Comparison of ENCODE assay signal across 14 cellular contexts in genomic region chr14:69358233-69358963, GRCh38. TPM values are rescaled to one million over a fixed set of nuclear protein-coding genes. Genes with fewer than 3 reads are reported as not detected.
DNase-seq lines count a peak whose midpoint lies in the region; ATAC-seq lines count a peak whose summit lies in the region.
"Had no signal": no experiment of that assay in that cellular context is flagged by ENCODE, and none has a peak within 500 bp of the region (broad histone marks: within the 10 kb centered on the region; RNA-seq: fewer than 3 reads in every experiment).

No MANE protein-coding gene starts in this region.

- CTCF ChIA-PET in activated CD4-positive, alpha-beta T cell treated with anti-CD3 and anti-CD28 coated beads for 36 hours (lab: Charles Lee): interaction anchor here (1.0 to 2.8 kb wide), 4 partner anchors 39 to 215 kb away, joined by 3 to 7 read pairs (median 4); no protein-coding TSS in a partner anchor
- CTCF ChIA-PET in activated CD4-positive, alpha-beta T cell treated with anti-CD3 and anti-CD28 coated beads, Interleukin-2, amount 10 ng/mL, durations not matched to agents 7 days and 5 days (lab: Charles Lee): interaction anchor here (0.6 to 3.0 kb wide), 6 partner anchors 11 to 322 kb away, joined by 3 to 12 read pairs (median 4); no protein-coding TSS in a partner anchor

- H3K4me1 Mint-ChIP-seq in activated CD4-positive, alpha-beta T cell treated with anti-CD3 and anti-CD28 coated beads for 36 hours: peaks cover 36% of the 10 kb centered on the region
- H3K4me1 Mint-ChIP-seq in activated CD4-positive, alpha-beta T cell treated with anti-CD3 and anti-CD28 coated beads, Interleukin-2, amount 10 ng/mL, durations not matched to agents 7 days and 5 days: peaks cover 18% of the 10 kb centered on the region
- H3K4me1 Mint-ChIP-seq in activated naive CD8-positive, alpha-beta T cell treated with anti-CD3 and anti-CD28 coated beads, Interleukin-2, amount 50 U/mL, for 24 hours: peaks cover 40% of the 10 kb centered on the region

- no peaks in the 10 kb centered on the region for H3K79me2 ChIP-seq in Karpas-422 (ENCODE audit: low read length)

- no peaks in the 10 kb centered on the region for H3K36me3 Mint-ChIP-seq in activated CD4-positive, alpha-beta T cell treated with anti-CD3 and anti-CD28 coated beads for 36 hours (ENCODE audit: low read depth)
- no peaks in the 10 kb centered on the region for H3K36me3 Mint-ChIP-seq in activated CD4-positive, alpha-beta T cell treated with anti-CD3 and anti-CD28 coated beads, Interleukin-2, amount 10 ng/mL, durations not matched to agents 7 days and 5 days (ENCODE audit: low read depth)
- H3K36me3 Mint-ChIP-seq in activated naive CD8-positive, alpha-beta T cell treated with anti-CD3 and anti-CD28 coated beads, Interleukin-2, amount 50 U/mL, for 24 hours (ENCODE audit: low read depth): no peaks in the 10 kb centered on the region

- POLR2A ChIA-PET in activated CD4-positive, alpha-beta T cell treated with anti-CD3 and anti-CD28 coated beads for 36 hours (lab: Charles Lee): interaction anchor here (0.9 to 1.5 kb wide), 3 partner anchors 22 to 39 kb away, joined by 3 to 9 read pairs (median 4); partner anchors contain the start of genes ERH and SLC39A9
- POLR2A ChIA-PET in activated CD4-positive, alpha-beta T cell treated with anti-CD3 and anti-CD28 coated beads, Interleukin-2, amount 10 ng/mL, durations not matched to agents 7 days and 5 days (lab: Charles Lee): no interaction called here

- no peaks in the 10 kb centered on the region for H3K9me3 ChIP-seq in Karpas-422 (ENCODE audit: low read length)
- H3K9me3 ChIP-seq: uterus had no signal

- H2AFZ ChIP-seq in Karpas-422 (ENCODE audit: low read length): no peak overlapping the region

- H3K27ac ChIP-seq in Karpas-422 (ENCODE audit: low read length): no peak overlapping the region
- H3K27ac ChIP-seq: uterus had no signal

- H3K9me3 Mint-ChIP-seq in activated CD4-positive, alpha-beta T cell treated with anti-CD3 and anti-CD28 coated beads for 36 hours (ENCODE audit: low read depth): no peaks in the 10 kb centered on the region
- no peaks in the 10 kb centered on the region for H3K9me3 Mint-ChIP-seq in activated CD4-positive, alpha-beta T cell treated with anti-CD3 and anti-CD28 coated beads, Interleukin-2, amount 10 ng/mL, durations not matched to agents 7 days and 5 days
- H3K9me3 Mint-ChIP-seq in activated naive CD8-positive, alpha-beta T cell treated with anti-CD3 and anti-CD28 coated beads, Interleukin-2, amount 50 U/mL, for 24 hours: no peaks in the 10 kb centered on the region

- peaks cover 3% of the 10 kb centered on the region for H3K27me3 Mint-ChIP-seq in activated CD4-positive, alpha-beta T cell treated with anti-CD3 and anti-CD28 coated beads for 36 hours
- H3K27me3 Mint-ChIP-seq in activated CD4-positive, alpha-beta T cell treated with anti-CD3 and anti-CD28 coated beads, Interleukin-2, amount 10 ng/mL, durations not matched to agents 7 days and 5 days: no peaks in the 10 kb centered on the region
- H3K27me3 Mint-ChIP-seq in activated naive CD8-positive, alpha-beta T cell treated with anti-CD3 and anti-CD28 coated beads, Interleukin-2, amount 50 U/mL, for 24 hours: peaks cover 10% of the 10 kb centered on the region

- no peak overlapping the region for H3K4me2 ChIP-seq in Karpas-422 (ENCODE audit: low read depth, low read length, poor library complexity, severe bottlenecking)

- DNase-seq in activated CD4-positive, alpha-beta T cell treated with anti-CD3 and anti-CD28 coated beads for 36 hours: peak; percentile 81
- no peak for DNase-seq in activated CD4-positive, alpha-beta T cell treated with anti-CD3 and anti-CD28 coated beads, Interleukin-2, amount 10 ng/mL, durations not matched to agents 7 days and 5 days
- peak; percentile 64 for DNase-seq in activated naive CD8-positive, alpha-beta T cell treated with anti-CD3 and anti-CD28 coated beads, Interleukin-2, amount 50 U/mL, for 24 hours
- peak in 2 of 3 experiments; percentile 17 to 58 for DNase-seq in stimulated activated CD4-positive, alpha-beta T cell treated with anti-CD3 and anti-CD28 coated beads, TNF-alpha, amount 100 ng/mL, for 24 hours (ENCODE audit: low read depth in 3 of 3)
- DNase-seq in cerebellar nuclear complex (lab: John Stamatoyannopoulos, UW) (no peak), Karpas-422 (no peak), NCI-H1694 (lab: John Stamatoyannopoulos, UW) (no peak)
- DNase-seq: COR-L47, dermis blood vessel endothelial cell, KG1, NCI-H2081 treated with DMSO at 0.1 percent for 48 hours, uterus had no signal

- H3K9ac ChIP-seq in Karpas-422 (ENCODE audit: low read length): no peak overlapping the region

- H3K36me3 ChIP-seq in Karpas-422 (ENCODE audit: insufficient read depth, low read length): no peaks in the 10 kb centered on the region
- H3K36me3 ChIP-seq: uterus had no signal

- no peaks in the 10 kb centered on the region for H3K27me3 ChIP-seq in Karpas-422 (ENCODE audit: low read length)
- H3K27me3 ChIP-seq: uterus had no signal

- peak; percentile 91 for ATAC-seq in activated CD4-positive, alpha-beta T cell treated with anti-CD3 and anti-CD28 coated beads for 36 hours
- peak; percentile 31 for ATAC-seq in GM21825 (IDR thresholded peaks at IDR 0.05; ENCODE audit: unreplicated experiment)
- ATAC-seq in activated naive CD8-positive, alpha-beta T cell treated with anti-CD3 and anti-CD28 coated beads, Interleukin-2, amount 50 U/mL, for 24 hours: peak; percentile 93
- ATAC-seq: HCT116 had no signal

- no peak overlapping the region for H3K4me3 ChIP-seq in Karpas-422 (ENCODE audit: low read length)
- H3K4me3 ChIP-seq: uterus had no signal

- no peak overlapping the region for H3K4me3 Mint-ChIP-seq in activated CD4-positive, alpha-beta T cell treated with anti-CD3 and anti-CD28 coated beads for 36 hours
- no peak overlapping the region for H3K4me3 Mint-ChIP-seq in activated CD4-positive, alpha-beta T cell treated with anti-CD3 and anti-CD28 coated beads, Interleukin-2, amount 10 ng/mL, durations not matched to agents 7 days and 5 days
- no peak overlapping the region for H3K4me3 Mint-ChIP-seq in activated naive CD8-positive, alpha-beta T cell treated with anti-CD3 and anti-CD28 coated beads, Interleukin-2, amount 50 U/mL, for 24 hours

- H3K4me1 ChIP-seq in Karpas-422 (ENCODE audit: low read length): peaks cover 30% of the 10 kb centered on the region

- H3K27ac Mint-ChIP-seq in activated CD4-positive, alpha-beta T cell treated with anti-CD3 and anti-CD28 coated beads for 36 hours: peak overlapping the region; percentile 63
- H3K27ac Mint-ChIP-seq in activated CD4-positive, alpha-beta T cell treated with anti-CD3 and anti-CD28 coated beads, Interleukin-2, amount 10 ng/mL, durations not matched to agents 7 days and 5 days: no peak overlapping the region
- H3K27ac Mint-ChIP-seq in activated naive CD8-positive, alpha-beta T cell treated with anti-CD3 and anti-CD28 coated beads, Interleukin-2, amount 50 U/mL, for 24 hours: no peak overlapping the region

- no peaks in the 10 kb centered on the region for H3K9me2 ChIP-seq in Karpas-422 (replicated peaks; ENCODE audit: insufficient read depth, low read length)

- no peaks in the 10 kb centered on the region for H4K20me1 ChIP-seq in Karpas-422 (ENCODE audit: insufficient read depth, low read depth, low read length)

- intact Hi-C loops in activated CD4-positive, alpha-beta T cell treated with anti-CD3 and anti-CD28 coated beads for 36 hours (cut with DNase I, micrococcal nuclease): loop anchor here in 1 of 2 experiments (1.0 kb wide), 1 partner anchor 40 kb away; the partner anchor contains the start of genes ERH and SLC39A9

RNA-seq across cellular contexts. Expression of gene ERH, which starts 39.7 kb away (rescaled TPM):
- 100 to 1,000 TPM; 343 to 385 TPM for total RNA-seq in activated CD4-positive, alpha-beta T cell treated with anti-CD3 and anti-CD28 coated beads for 36 hours
- total RNA-seq in activated CD4-positive, alpha-beta T cell treated with anti-CD3 and anti-CD28 coated beads, Interleukin-2, amount 10 ng/mL, durations not matched to agents 7 days and 5 days: 100 to 1,000 TPM; 278 to 334 TPM
- total RNA-seq in Karpas-422 (2014; rRNA removed; shearing (Covaris generic); ENCODE audit: low replicate concordance): 168 and 296 TPM in 2 replicates

RNA-seq across cellular contexts. Expression of gene SLC39A9, which starts 40.1 kb away (rescaled TPM):
- 10 to 100 TPM; 40.1 to 42.6 TPM for total RNA-seq in activated CD4-positive, alpha-beta T cell treated with anti-CD3 and anti-CD28 coated beads for 36 hours
- 10 to 100 TPM; 43.7 to 50.4 TPM for total RNA-seq in activated CD4-positive, alpha-beta T cell treated with anti-CD3 and anti-CD28 coated beads, Interleukin-2, amount 10 ng/mL, durations not matched to agents 7 days and 5 days
- 111 and 161 TPM in 2 replicates for total RNA-seq in Karpas-422 (2014; rRNA removed; shearing (Covaris generic); ENCODE audit: low replicate concordance)

Comparison
In these comparisons a context has a peak if more than half of its experiments do, and no peak if none do; other contexts are left out.
1. DNase-seq: peak in activated CD4-positive, alpha-beta T cell treated with anti-CD3 and anti-CD28 coated beads for 36 hours (single experiment), activated naive CD8-positive, alpha-beta T cell treated with anti-CD3 and anti-CD28 coated beads, Interleukin-2, amount 50 U/mL, for 24 hours (single experiment) and stimulated activated CD4-positive, alpha-beta T cell treated with anti-CD3 and anti-CD28 coated beads, TNF-alpha, amount 100 ng/mL, for 24 hours (2 of 3); none in activated CD4-positive, alpha-beta T cell treated with anti-CD3 and anti-CD28 coated beads, Interleukin-2, amount 10 ng/mL, durations not matched to agents 7 days and 5 days (single experiment), cerebellar nuclear complex (0 of 2), Karpas-422 (single experiment) and NCI-H1694 (single experiment).
2. ATAC-seq: peak in every context shown above with its lines; median percentile 93 in activated naive CD8-positive, alpha-beta T cell treated with anti-CD3 and anti-CD28 coated beads, Interleukin-2, amount 50 U/mL, for 24 hours; 91 in activated CD4-positive, alpha-beta T cell treated with anti-CD3 and anti-CD28 coated beads for 36 hours; 31 in GM21825.